Comparison of ENCODE assay signal across 13 cellular contexts in the genomic region with DNA sequence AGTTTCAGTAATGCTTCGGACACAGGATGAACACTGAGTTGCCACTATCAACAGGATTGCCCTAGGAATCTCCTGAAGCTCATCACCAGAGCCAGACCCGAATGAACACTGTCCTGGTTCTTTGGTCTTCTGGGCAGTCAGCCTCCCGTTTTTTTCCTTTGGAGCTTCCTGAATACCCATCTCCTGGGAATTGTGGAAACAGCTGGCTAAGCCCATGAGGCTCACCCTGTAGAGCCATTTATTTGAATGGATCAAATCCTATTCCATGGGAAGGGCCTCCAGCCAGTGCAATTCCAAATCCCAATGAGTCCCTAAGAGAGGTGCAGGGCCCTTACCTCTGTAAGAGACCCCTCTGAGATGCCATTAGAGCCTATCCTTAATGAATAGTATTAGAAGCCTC. TPM values are rescaled to one million over a fixed set of nuclear protein-coding genes. Genes with fewer than 3 reads are reported as not detected.
DNase-seq lines count a peak whose midpoint lies in the region; ATAC-seq and TF ChIP-seq lines count a peak whose summit lies in the region.
"Had no signal": no experiment of that assay in that cellular context is flagged by ENCODE, and none has a peak within 500 bp of the region (broad histone marks: within the 10 kb centered on the region; RNA-seq: fewer than 3 reads in every experiment).

No MANE protein-coding gene starts in this region.

- TF ChIP-seq EP300 in transverse colon (IDR thresholded peaks at IDR 0.05; ENCODE audit: low read depth) = no peak

- in situ Hi-C loops in transverse colon (cut with MboI; ENCODE audit: low pct_ligation_motif_present in 1 of 4, low pct_unique_long_range_greater_than_20kb in 1 of 4, low sequenced_read_pairs in 3 of 4) = no loop called here

- H3K36me3 Mint-ChIP-seq in activated T-cell treated with anti-CD3 and anti-CD28 coated beads, Interleukin-2, amount 50 U/mL, for 72 hours (ENCODE audit: insufficient read depth in 2 of 2) = peaks cover 9 to 12% of the 10 kb centered on the region in 2 donors
- peaks cover 24% of the 10 kb centered on the region for H3K36me3 Mint-ChIP-seq in activated T-cell treated with anti-CD3 and anti-CD28 coated beads, Interleukin-2, amount 50 U/mL, for 4 hours (ENCODE audit: insufficient read depth)
- H3K36me3 Mint-ChIP-seq in effector memory CD8-positive, alpha-beta T cell (ENCODE audit: insufficient read depth) = peaks cover 55% of the 10 kb centered on the region
- peaks cover 22% of the 10 kb centered on the region for H3K36me3 Mint-ChIP-seq in stimulated activated memory B cell treated with anti-CD40 and anti-IgM and Interleukin-4, amounts not matched to agents 10 μg/mL and 1 μg/mL and 100 μg/mL, for 72 hours

- no peak overlapping the region for H3K4me3 ChIP-seq in transverse colon
- H3K4me3 ChIP-seq: left lung, vagina had no signal

- ATAC-seq in activated T-cell treated with anti-CD3 and anti-CD28 coated beads, Interleukin-2, amount 50 U/mL, for 72 hours (replicated peaks in 1 of 2) = no peak
- no peak for ATAC-seq in activated T-cell treated with anti-CD3 and anti-CD28 coated beads, Interleukin-2, amount 50 U/mL, for 4 hours
- no peak for ATAC-seq in effector memory CD8-positive, alpha-beta T cell (replicated peaks)
- ATAC-seq in stimulated activated memory B cell treated with anti-CD40 and anti-IgM and Interleukin-4, amounts not matched to agents 10 μg/mL and 1 μg/mL and 100 μg/mL, for 72 hours = no peak
- no peak for ATAC-seq in GM21367 (IDR thresholded peaks at IDR 0.05; ENCODE audit: unreplicated experiment)
- ATAC-seq: left lung had no signal

- H3K4me1 Mint-ChIP-seq in activated T-cell treated with anti-CD3 and anti-CD28 coated beads, Interleukin-2, amount 50 U/mL, for 72 hours (ENCODE audit: low read depth) = peaks cover 96% of the 10 kb centered on the region
- H3K4me1 Mint-ChIP-seq in activated T-cell treated with anti-CD3 and anti-CD28 coated beads, Interleukin-2, amount 50 U/mL, for 4 hours (ENCODE audit: low read depth) = peaks cover 98% of the 10 kb centered on the region
- H3K4me1 Mint-ChIP-seq in effector memory CD8-positive, alpha-beta T cell (ENCODE audit: low read depth in 2 of 2) = peaks cover 74 to 83% of the 10 kb centered on the region in 2 donors
- peaks cover 92% of the 10 kb centered on the region for H3K4me1 Mint-ChIP-seq in stimulated activated memory B cell treated with anti-CD40 and anti-IgM and Interleukin-4, amounts not matched to agents 10 μg/mL and 1 μg/mL and 100 μg/mL, for 72 hours

- no peaks in the 10 kb centered on the region for H3K9me3 Mint-ChIP-seq in activated T-cell treated with anti-CD3 and anti-CD28 coated beads, Interleukin-2, amount 50 U/mL, for 72 hours
- H3K9me3 Mint-ChIP-seq in activated T-cell treated with anti-CD3 and anti-CD28 coated beads, Interleukin-2, amount 50 U/mL, for 4 hours = no peaks in the 10 kb centered on the region
- H3K9me3 Mint-ChIP-seq in effector memory CD8-positive, alpha-beta T cell = no peaks in the 10 kb centered on the region
- H3K9me3 Mint-ChIP-seq in stimulated activated memory B cell treated with anti-CD40 and anti-IgM and Interleukin-4, amounts not matched to agents 10 μg/mL and 1 μg/mL and 100 μg/mL, for 72 hours = no peaks in the 10 kb centered on the region

- TF ChIP-seq CTCF in transverse colon (IDR thresholded peaks at IDR 0.05) = no peak

- H3K4me3 Mint-ChIP-seq in activated T-cell treated with anti-CD3 and anti-CD28 coated beads, Interleukin-2, amount 50 U/mL, for 72 hours = peak overlapping the region; percentile 48 to 55
- H3K4me3 Mint-ChIP-seq in activated T-cell treated with anti-CD3 and anti-CD28 coated beads, Interleukin-2, amount 50 U/mL, for 4 hours = no peak overlapping the region
- peak overlapping the region; percentile 69 to 70 for H3K4me3 Mint-ChIP-seq in effector memory CD8-positive, alpha-beta T cell
- no peak overlapping the region for H3K4me3 Mint-ChIP-seq in stimulated activated memory B cell treated with anti-CD40 and anti-IgM and Interleukin-4, amounts not matched to agents 10 μg/mL and 1 μg/mL and 100 μg/mL, for 72 hours

- H3K4me1 ChIP-seq in transverse colon = peaks cover 0 to 27% (median 2%) of the 10 kb centered on the region in 4 donors
- H3K4me1 ChIP-seq: vagina had no signal

- H3K27me3 Mint-ChIP-seq in activated T-cell treated with anti-CD3 and anti-CD28 coated beads, Interleukin-2, amount 50 U/mL, for 72 hours (ENCODE audit: low read depth) = no peaks in the 10 kb centered on the region
- no peaks in the 10 kb centered on the region for H3K27me3 Mint-ChIP-seq in activated T-cell treated with anti-CD3 and anti-CD28 coated beads, Interleukin-2, amount 50 U/mL, for 4 hours (ENCODE audit: low read depth)
- H3K27me3 Mint-ChIP-seq in effector memory CD8-positive, alpha-beta T cell = no peaks in the 10 kb centered on the region
- no peaks in the 10 kb centered on the region for H3K27me3 Mint-ChIP-seq in stimulated activated memory B cell treated with anti-CD40 and anti-IgM and Interleukin-4, amounts not matched to agents 10 μg/mL and 1 μg/mL and 100 μg/mL, for 72 hours

- intact Hi-C loops in transverse colon (cut with DNase I; ENCODE audit: low total_unique reads) = no loop called here

- WGBS in transverse colon (ENCODE audit: low coverage in 1 of 2), 2 donors = 84 to 100% methylated on average over 1 to 3 of the region's 3 CpGs

- H3K27ac ChIP-seq in transverse colon = peak overlapping the region in 2 of 4 donors; percentile 13 to 14
- H3K27ac ChIP-seq: vagina had no signal

- DNase-seq in activated T-cell treated with anti-CD3 and anti-CD28 coated beads, Interleukin-2, amount 50 U/mL, for 72 hours = no peak
- no peak for DNase-seq in activated T-cell treated with anti-CD3 and anti-CD28 coated beads, Interleukin-2, amount 50 U/mL, for 4 hours
- DNase-seq in NCI-H82 treated with DMSO at 0.1 percent for 48 hours (lab: John Stamatoyannopoulos, UW; ENCODE audit: unreplicated experiment) (peak; percentile 71), NCI-H226 (no peak), transverse colon (no peak)
- DNase-seq in effector memory CD8-positive, alpha-beta T cell = no peak
- DNase-seq: DMS79, GOT3, left lung, small intestine had no signal

- no peak for TF ChIP-seq POLR2A in transverse colon (IDR thresholded peaks at IDR 0.05)

- H3K36me3 ChIP-seq in transverse colon = no peaks in the 10 kb centered on the region
- H3K36me3 ChIP-seq: vagina had no signal

- H3K9me3 ChIP-seq in transverse colon = no peaks in the 10 kb centered on the region
- H3K9me3 ChIP-seq: left lung, vagina had no signal

- peak overlapping the region; percentile 58 for H3K27ac Mint-ChIP-seq in activated T-cell treated with anti-CD3 and anti-CD28 coated beads, Interleukin-2, amount 50 U/mL, for 72 hours
- peak overlapping the region; percentile 75 to 81 for H3K27ac Mint-ChIP-seq in effector memory CD8-positive, alpha-beta T cell
- peak overlapping the region; percentile 59 for H3K27ac Mint-ChIP-seq in stimulated activated memory B cell treated with anti-CD40 and anti-IgM and Interleukin-4, amounts not matched to agents 10 μg/mL and 1 μg/mL and 100 μg/mL, for 72 hours

- H3K27me3 ChIP-seq in transverse colon = peaks cover 8% of the 10 kb centered on the region
- H3K27me3 ChIP-seq: left lung, vagina had no signal

RNA-seq across cellular contexts. Expression of gene RCSD1, which starts 5.9 kb away (rescaled TPM):
- 10 to 100 TPM; 62.0 to 69.5 TPM for total RNA-seq in activated T-cell treated with anti-CD3 and anti-CD28 coated beads, Interleukin-2, amount 50 U/mL, for 72 hours
- total RNA-seq in activated T-cell treated with anti-CD3 and anti-CD28 coated beads, Interleukin-2, amount 50 U/mL, for 4 hours = 10 to 100 TPM; 15.4 to 20.6 (median 17.5) TPM
- 10 to 100 TPM in 2 of 4 donors, 1 to 10 TPM in 2; 6.0 to 29.2 (median 15.9) TPM for total RNA-seq in transverse colon

Comparison
In these comparisons a context has a peak if more than half of its experiments do, and no peak if none do; other contexts are left out.
1. H3K4me3 Mint-ChIP-seq: peak in activated T-cell treated with anti-CD3 and anti-CD28 coated beads, Interleukin-2, amount 50 U/mL, for 72 hours (2 of 2) and effector memory CD8-positive, alpha-beta T cell (2 of 2); none in activated T-cell treated with anti-CD3 and anti-CD28 coated beads, Interleukin-2, amount 50 U/mL, for 4 hours (single experiment) and stimulated activated memory B cell treated with anti-CD40 and anti-IgM and Interleukin-4, amounts not matched to agents 10 μg/mL and 1 μg/mL and 100 μg/mL, for 72 hours (single experiment).
2. Peak in every context shown above with its lines, with median percentiles within 50 percentile points of each other: H3K27ac Mint-ChIP-seq.